ENCODE assay signal across 8 cellular contexts in the genomic region with DNA sequence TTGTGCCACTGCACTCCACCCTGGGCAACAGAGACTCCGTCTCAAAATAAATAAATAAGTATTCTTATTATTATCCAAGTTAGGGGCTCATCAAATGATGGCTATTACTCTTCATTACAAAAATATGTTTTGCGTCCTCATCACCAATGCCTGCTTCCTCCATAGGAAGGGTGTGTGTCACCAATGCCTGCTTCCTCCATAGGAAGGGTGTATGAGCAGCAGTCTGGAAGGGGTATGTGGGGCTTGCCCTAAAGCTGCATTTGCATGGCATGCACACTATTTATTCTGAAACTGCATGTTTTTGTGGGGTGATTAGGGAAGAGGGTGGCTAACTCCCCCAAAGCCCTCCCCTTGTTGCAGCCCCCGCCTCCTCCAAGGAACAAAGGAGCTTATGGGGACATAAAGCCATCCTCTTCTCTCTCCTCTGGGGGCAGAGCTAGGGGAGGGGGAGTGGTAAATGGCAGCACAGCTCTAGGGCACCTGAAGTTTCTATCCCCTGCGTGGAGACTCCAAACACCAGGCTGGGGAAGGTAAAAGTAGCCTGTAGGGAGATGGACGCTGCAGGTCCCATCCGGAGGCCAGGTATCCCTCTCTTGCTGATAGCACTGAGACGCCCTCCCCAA. TPM values are rescaled to one million over a fixed set of nuclear protein-coding genes. Genes with fewer than 3 reads are reported as not detected.
DNase-seq lines count a peak whose midpoint lies in the region; ATAC-seq and TF ChIP-seq lines count a peak whose summit lies in the region.

No MANE protein-coding gene starts in this region.

- H3K4me3 ChIP-seq in BE2C (ENCODE audit: low read depth, low read length): peak overlapping the region; percentile 86
- H3K4me3 ChIP-seq in HUES48 (ENCODE audit: low read depth, low read length): peak overlapping the region; percentile 81
- peak overlapping the region; percentile 81; the same call in 1 of the 2 replicates for H3K4me3 ChIP-seq in iPS DF 6.9 (ENCODE audit: low read length)

- peaks cover 18% of the 10 kb centered on the region for H3K36me3 ChIP-seq in BE2C
- H3K36me3 ChIP-seq in HUES48 (ENCODE audit: control insufficient read depth, insufficient read depth, low read length): 0 out of 2 replicates have a peak, but pooled peaks cover 5% of the 10 kb centered on the region
- no peaks in the 10 kb centered on the region for H3K36me3 ChIP-seq in iPS DF 6.9 (ENCODE audit: control insufficient read depth, insufficient read depth, low read length)

- no peak for DNase-seq in BE2C
- DNase-seq in activated CD8-positive, alpha-beta T cell treated with anti-CD3 and anti-CD28 coated beads, Interleukin-2, amount 10 ng/mL, durations not matched to agents 7 days and 5 days: peak; percentile 31
- DNase-seq in iPS DF 6.9 (ENCODE audit: low read depth, low spot score): no peak
- DNase-seq in stimulated activated naive B cell treated with anti-CD40 and anti-IgM and Interleukin-4, amounts not matched to agents 10 μg/mL and 1 μg/mL and 100 μg/mL, for 72 hours: no peak
- no peak for DNase-seq in foreskin melanocyte
- DNase-seq in central memory CD4-positive, alpha-beta T cell: no peak

- peaks cover 43% of the 10 kb centered on the region for H3K4me1 Mint-ChIP-seq in activated CD8-positive, alpha-beta T cell treated with anti-CD3 and anti-CD28 coated beads, Interleukin-2, amount 10 ng/mL, durations not matched to agents 7 days and 5 days (ENCODE audit: low read depth)
- H3K4me1 Mint-ChIP-seq in stimulated activated naive B cell treated with anti-CD40 and anti-IgM and Interleukin-4, amounts not matched to agents 10 μg/mL and 1 μg/mL and 100 μg/mL, for 72 hours: peaks cover 15 to 37% of the 10 kb centered on the region in 2 donors

- peak overlapping the region; percentile 86 for H3K27ac Mint-ChIP-seq in activated CD8-positive, alpha-beta T cell treated with anti-CD3 and anti-CD28 coated beads, Interleukin-2, amount 10 ng/mL, durations not matched to agents 7 days and 5 days
- peak overlapping the region; percentile 80 for H3K27ac Mint-ChIP-seq in stimulated activated naive B cell treated with anti-CD40 and anti-IgM and Interleukin-4, amounts not matched to agents 10 μg/mL and 1 μg/mL and 100 μg/mL, for 72 hours

- POLR2A ChIA-PET in activated CD8-positive, alpha-beta T cell treated with anti-CD3 and anti-CD28 coated beads, Interleukin-2, amount 10 ng/mL, durations not matched to agents 7 days and 5 days (lab: Charles Lee): interaction anchor here (0.6 to 2.6 kb wide), 2 partner anchors 10 to 827 kb away, joined by 4 to 8 read pairs; no protein-coding TSS in a partner anchor

- no peak for ATAC-seq in activated CD8-positive, alpha-beta T cell treated with anti-CD3 and anti-CD28 coated beads, Interleukin-2, amount 10 ng/mL, durations not matched to agents 7 days and 5 days
- ATAC-seq in stimulated activated naive B cell treated with anti-CD40 and anti-IgM and Interleukin-4, amounts not matched to agents 10 μg/mL and 1 μg/mL and 100 μg/mL, for 72 hours (replicated peaks): no peak
- ATAC-seq in GM21825 (IDR thresholded peaks at IDR 0.05; ENCODE audit: unreplicated experiment): no peak

- H3K27me3 ChIP-seq in BE2C (no peaks in the 10 kb centered on the region), HUES48 (ENCODE audit: control insufficient read depth, insufficient read depth, low read length) (no peaks in the 10 kb centered on the region), iPS DF 6.9 (ENCODE audit: control insufficient read depth, insufficient read depth, low read length) (no peaks in the 10 kb centered on the region)

- no peaks in the 10 kb centered on the region for H3K9me3 Mint-ChIP-seq in activated CD8-positive, alpha-beta T cell treated with anti-CD3 and anti-CD28 coated beads, Interleukin-2, amount 10 ng/mL, durations not matched to agents 7 days and 5 days (ENCODE audit: insufficient read depth)
- no peaks in the 10 kb centered on the region for H3K9me3 Mint-ChIP-seq in stimulated activated naive B cell treated with anti-CD40 and anti-IgM and Interleukin-4, amounts not matched to agents 10 μg/mL and 1 μg/mL and 100 μg/mL, for 72 hours

- H3K4me1 ChIP-seq in BE2C (peaks cover 3% of the 10 kb centered on the region; the same call in 1 of the 2 replicates), HUES48 (ENCODE audit: control insufficient read depth, insufficient read depth, low read length) (peaks cover 3% of the 10 kb centered on the region; the same call in 1 of the 2 replicates), iPS DF 6.9 (ENCODE audit: control insufficient read depth, insufficient read depth, low read length) (no peaks in the 10 kb centered on the region)

- H3K9ac ChIP-seq in HUES48 (ENCODE audit: low read depth, low read length): peak overlapping the region; percentile 68

- H3K4me3 Mint-ChIP-seq in activated CD8-positive, alpha-beta T cell treated with anti-CD3 and anti-CD28 coated beads, Interleukin-2, amount 10 ng/mL, durations not matched to agents 7 days and 5 days: peak overlapping the region; percentile 89
- H3K4me3 Mint-ChIP-seq in stimulated activated naive B cell treated with anti-CD40 and anti-IgM and Interleukin-4, amounts not matched to agents 10 μg/mL and 1 μg/mL and 100 μg/mL, for 72 hours: peak overlapping the region; percentile 90

- no peak for TF ChIP-seq CTCF in BE2C (IDR thresholded peaks at IDR 0.05; ENCODE audit: low read depth, low read length)

- no peak overlapping the region for H3K27ac ChIP-seq in HUES48 (ENCODE audit: low read depth, low read length)
- no peak overlapping the region for H3K27ac ChIP-seq in iPS DF 6.9 (ENCODE audit: low read length)

- CTCF ChIA-PET in activated CD8-positive, alpha-beta T cell treated with anti-CD3 and anti-CD28 coated beads, Interleukin-2, amount 10 ng/mL, durations not matched to agents 7 days and 5 days (lab: Charles Lee): interaction anchor here (2.1 kb wide), 1 partner anchor 56 kb away, joined by 5 read pairs; no protein-coding TSS in a partner anchor

- no peaks in the 10 kb centered on the region for H3K27me3 Mint-ChIP-seq in activated CD8-positive, alpha-beta T cell treated with anti-CD3 and anti-CD28 coated beads, Interleukin-2, amount 10 ng/mL, durations not matched to agents 7 days and 5 days (ENCODE audit: low read depth)
- H3K27me3 Mint-ChIP-seq in stimulated activated naive B cell treated with anti-CD40 and anti-IgM and Interleukin-4, amounts not matched to agents 10 μg/mL and 1 μg/mL and 100 μg/mL, for 72 hours: no peaks in the 10 kb centered on the region

- peaks cover 14% of the 10 kb centered on the region for H3K36me3 Mint-ChIP-seq in activated CD8-positive, alpha-beta T cell treated with anti-CD3 and anti-CD28 coated beads, Interleukin-2, amount 10 ng/mL, durations not matched to agents 7 days and 5 days (ENCODE audit: low read depth)
- peaks cover 5 to 9% of the 10 kb centered on the region in 2 donors for H3K36me3 Mint-ChIP-seq in stimulated activated naive B cell treated with anti-CD40 and anti-IgM and Interleukin-4, amounts not matched to agents 10 μg/mL and 1 μg/mL and 100 μg/mL, for 72 hours

- H3K9me3 ChIP-seq in BE2C (no peaks in the 10 kb centered on the region), HUES48 (ENCODE audit: control insufficient read depth, insufficient read depth, low read length) (no peaks in the 10 kb centered on the region), iPS DF 6.9 (ENCODE audit: control insufficient read depth, insufficient read depth, low read length) (no peaks in the 10 kb centered on the region)

- no CpG with 5 or more reads among the region's 7 CpGs for WGBS in iPS DF 6.9 (ENCODE audit: insufficient coverage, insufficient read length)

RNA-seq across cellular contexts. Expression of gene CAMKK2, which starts 1.3 kb away (rescaled TPM):
- polyA plus RNA-seq in BE2C (2012; ENCODE audit: insufficient read depth, insufficient read length, low read depth): 27.2 TPM
- 10 to 100 TPM; 32.2 to 32.7 TPM for total RNA-seq in activated CD8-positive, alpha-beta T cell treated with anti-CD3 and anti-CD28 coated beads, Interleukin-2, amount 10 ng/mL, durations not matched to agents 7 days and 5 days

RNA-seq across cellular contexts. Expression of gene ANAPC5, which starts 57.0 kb away (rescaled TPM):
- polyA plus RNA-seq in BE2C (2012; ENCODE audit: insufficient read depth, insufficient read length, low read depth): 228 TPM
- total RNA-seq in activated CD8-positive, alpha-beta T cell treated with anti-CD3 and anti-CD28 coated beads, Interleukin-2, amount 10 ng/mL, durations not matched to agents 7 days and 5 days: 100 to 1,000 TPM; 135 to 147 TPM
